In the genomic region with DNA sequence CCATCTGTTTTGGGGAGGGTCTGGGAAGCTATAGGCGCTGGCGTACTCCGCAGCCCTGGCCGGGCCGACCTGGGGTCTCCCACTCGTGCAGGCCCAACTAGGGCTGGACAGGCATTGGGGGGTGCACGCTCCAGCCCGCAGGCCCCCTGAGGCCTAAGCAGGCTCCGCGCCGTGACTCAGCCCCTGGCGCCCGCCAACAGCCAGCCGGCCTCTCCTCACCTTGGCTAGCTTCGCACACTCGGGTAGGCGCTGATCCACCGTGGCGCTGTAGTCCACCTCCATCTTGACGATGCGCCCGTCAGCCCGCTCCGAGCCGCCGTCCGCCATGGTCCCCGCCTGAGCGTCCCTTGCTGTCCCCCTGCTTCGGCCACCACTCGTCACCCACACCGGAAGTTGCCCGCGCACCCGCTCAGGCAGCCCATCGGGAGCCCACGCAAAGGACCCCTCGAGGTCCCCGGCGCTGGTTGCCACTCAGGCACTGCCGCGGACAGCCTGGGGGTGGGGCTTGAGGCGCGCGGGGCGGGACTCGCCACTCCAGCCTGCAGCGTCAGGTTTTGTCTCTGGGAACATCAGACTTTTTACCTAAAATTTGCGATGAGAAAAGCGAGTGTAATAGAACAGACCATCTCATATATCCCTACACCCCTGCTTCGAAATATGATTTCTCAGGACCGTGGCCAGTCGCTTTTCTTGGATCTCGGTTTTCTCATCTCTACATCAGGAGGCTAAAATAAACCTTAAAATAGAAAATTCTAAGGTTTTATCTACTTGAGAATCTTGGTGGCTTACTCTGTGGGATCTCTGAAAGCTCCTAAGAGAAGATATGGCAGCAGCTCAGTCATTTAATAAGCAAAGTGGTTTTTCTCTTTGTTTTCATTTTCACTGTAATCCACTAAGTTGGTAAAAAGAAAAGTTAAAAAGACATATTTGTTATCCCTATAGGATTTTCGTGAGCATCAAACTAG, we compare ENCODE assay signal across 1 cellular context.
TF ChIP-seq lines count a peak whose summit lies in the region.

A gene (minus strand): TSS at position 385 of the 965 bp plus-strand sequence. CDS start 58 bp downstream, at position 327.

TF ChIP-seq in HepG2, 621 proteins besides CTCF, POLR2A, EP300 and RAD21 (continued from another document and continues in another):
- TF ChIP-seq, protein P1, sequence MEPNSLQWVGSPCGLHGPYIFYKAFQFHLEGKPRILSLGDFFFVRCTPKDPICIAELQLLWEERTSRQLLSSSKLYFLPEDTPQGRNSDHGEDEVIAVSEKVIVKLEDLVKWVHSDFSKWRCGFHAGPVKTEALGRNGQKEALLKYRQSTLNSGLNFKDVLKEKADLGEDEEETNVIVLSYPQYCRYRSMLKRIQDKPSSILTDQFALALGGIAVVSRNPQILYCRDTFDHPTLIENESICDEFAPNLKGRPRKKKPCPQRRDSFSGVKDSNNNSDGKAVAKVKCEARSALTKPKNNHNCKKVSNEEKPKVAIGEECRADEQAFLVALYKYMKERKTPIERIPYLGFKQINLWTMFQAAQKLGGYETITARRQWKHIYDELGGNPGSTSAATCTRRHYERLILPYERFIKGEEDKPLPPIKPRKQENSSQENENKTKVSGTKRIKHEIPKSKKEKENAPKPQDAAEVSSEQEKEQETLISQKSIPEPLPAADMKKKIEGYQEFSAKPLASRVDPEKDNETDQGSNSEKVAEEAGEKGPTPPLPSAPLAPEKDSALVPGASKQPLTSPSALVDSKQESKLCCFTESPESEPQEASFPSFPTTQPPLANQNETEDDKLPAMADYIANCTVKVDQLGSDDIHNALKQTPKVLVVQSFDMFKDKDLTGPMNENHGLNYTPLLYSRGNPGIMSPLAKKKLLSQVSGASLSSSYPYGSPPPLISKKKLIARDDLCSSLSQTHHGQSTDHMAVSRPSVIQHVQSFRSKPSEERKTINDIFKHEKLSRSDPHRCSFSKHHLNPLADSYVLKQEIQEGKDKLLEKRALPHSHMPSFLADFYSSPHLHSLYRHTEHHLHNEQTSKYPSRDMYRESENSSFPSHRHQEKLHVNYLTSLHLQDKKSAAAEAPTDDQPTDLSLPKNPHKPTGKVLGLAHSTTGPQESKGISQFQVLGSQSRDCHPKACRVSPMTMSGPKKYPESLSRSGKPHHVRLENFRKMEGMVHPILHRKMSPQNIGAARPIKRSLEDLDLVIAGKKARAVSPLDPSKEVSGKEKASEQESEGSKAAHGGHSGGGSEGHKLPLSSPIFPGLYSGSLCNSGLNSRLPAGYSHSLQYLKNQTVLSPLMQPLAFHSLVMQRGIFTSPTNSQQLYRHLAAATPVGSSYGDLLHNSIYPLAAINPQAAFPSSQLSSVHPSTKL (CRISPR knock-in tag; IDR thresholded peaks at IDR 0.05) = peak; percentile 81
- TF ChIP-seq ZNF230 (CRISPR knock-in tag; IDR thresholded peaks at IDR 0.05) (peak; percentile 84), BRD4 (CRISPR knock-in tag; IDR thresholded peaks at IDR 0.05) (peak; percentile 97; the same call in 1 of the 2 replicates), ARNTL (CRISPR knock-in tag; IDR thresholded peaks at IDR 0.05) (peak; percentile 73), TCF7L2 (IDR thresholded peaks at IDR 0.05; ENCODE audit: low read depth, low read length) (no peak), ZNF567 (CRISPR knock-in tag; IDR thresholded peaks at IDR 0.05; ENCODE audit: borderline replicate concordance) (peak; percentile 27; the same call in 1 of the 2 replicates), ZNF75D (CRISPR knock-in tag; IDR thresholded peaks at IDR 0.05; ENCODE audit: borderline replicate concordance) (peak; percentile 83; the same call in 1 of the 2 replicates), ZSCAN29 (CRISPR knock-in tag; conservative IDR thresholded peaks at IDR 0.05) (peak; percentile 94), BHLHE40 (IDR thresholded peaks at IDR 0.05; ENCODE audit: low read length) (peak; percentile 45), ZNF614 (CRISPR knock-in tag; IDR thresholded peaks at IDR 0.05; ENCODE audit: borderline replicate concordance) (peak; percentile 90; the same call in 1 of the 2 replicates), SCMH1 (CRISPR knock-in tag; IDR thresholded peaks at IDR 0.05; ENCODE audit: borderline replicate concordance) (no peak), NFE2L1 (CRISPR knock-in tag; IDR thresholded peaks at IDR 0.05; ENCODE audit: borderline replicate concordance) (peak; percentile 99), SRF (IDR thresholded peaks at IDR 0.05; ENCODE audit: low read depth, low read length) (no peak), ZEB1 (IDR thresholded peaks at IDR 0.05; ENCODE audit: insufficient replicate concordance, low read depth) (no peak), HNRNPK (IDR thresholded peaks at IDR 0.05; ENCODE audit: low read depth, low read length, poor library complexity, severe bottlenecking) (peak; percentile 84), CHCHD3 (CRISPR knock-in tag; IDR thresholded peaks at IDR 0.05) (peak; percentile 99), ZNF33A (CRISPR knock-in tag; IDR thresholded peaks at IDR 0.05; ENCODE audit: borderline replicate concordance) (0 out of 2 replicates have a peak, but pooled peaks have one; percentile 21), RCOR2 (CRISPR knock-in tag; IDR thresholded peaks at IDR 0.05) (no peak), ZKSCAN1 (IDR thresholded peaks at IDR 0.05; ENCODE audit: low read length) (no peak), ZBTB7A (CRISPR knock-in tag; IDR thresholded peaks at IDR 0.05) (no peak; the same call in 1 of the 2 replicates), SMAD1 (CRISPR knock-in tag; IDR thresholded peaks at IDR 0.05; ENCODE audit: borderline replicate concordance, low read depth) (peak; percentile 98), ZNF496 (CRISPR knock-in tag; IDR thresholded peaks at IDR 0.05; ENCODE audit: insufficient replicate concordance) (no peak), ZNF10 (CRISPR knock-in tag; IDR thresholded peaks at IDR 0.05; ENCODE audit: borderline replicate concordance, low read depth) (no peak), GATAD1 (CRISPR knock-in tag; IDR thresholded peaks at IDR 0.05) (peak; percentile 98), ISX (CRISPR knock-in tag; conservative IDR thresholded peaks at IDR 0.05) (peak; percentile 56; the same call in 1 of the 2 replicates), PAX8 (CRISPR knock-in tag; IDR thresholded peaks at IDR 0.05; ENCODE audit: borderline replicate concordance) (no peak; the same call in 1 of the 2 replicates), ZNF703 (CRISPR knock-in tag; IDR thresholded peaks at IDR 0.05; ENCODE audit: borderline replicate concordance) (no peak; the same call in 1 of the 2 replicates), KMT2B (CRISPR knock-in tag; IDR thresholded peaks at IDR 0.05) (peak; percentile 97), KAT2B (IDR thresholded peaks at IDR 0.05; ENCODE audit: borderline replicate concordance, low read depth, low read length) (no peak)
- TF ChIP-seq, protein P2, sequence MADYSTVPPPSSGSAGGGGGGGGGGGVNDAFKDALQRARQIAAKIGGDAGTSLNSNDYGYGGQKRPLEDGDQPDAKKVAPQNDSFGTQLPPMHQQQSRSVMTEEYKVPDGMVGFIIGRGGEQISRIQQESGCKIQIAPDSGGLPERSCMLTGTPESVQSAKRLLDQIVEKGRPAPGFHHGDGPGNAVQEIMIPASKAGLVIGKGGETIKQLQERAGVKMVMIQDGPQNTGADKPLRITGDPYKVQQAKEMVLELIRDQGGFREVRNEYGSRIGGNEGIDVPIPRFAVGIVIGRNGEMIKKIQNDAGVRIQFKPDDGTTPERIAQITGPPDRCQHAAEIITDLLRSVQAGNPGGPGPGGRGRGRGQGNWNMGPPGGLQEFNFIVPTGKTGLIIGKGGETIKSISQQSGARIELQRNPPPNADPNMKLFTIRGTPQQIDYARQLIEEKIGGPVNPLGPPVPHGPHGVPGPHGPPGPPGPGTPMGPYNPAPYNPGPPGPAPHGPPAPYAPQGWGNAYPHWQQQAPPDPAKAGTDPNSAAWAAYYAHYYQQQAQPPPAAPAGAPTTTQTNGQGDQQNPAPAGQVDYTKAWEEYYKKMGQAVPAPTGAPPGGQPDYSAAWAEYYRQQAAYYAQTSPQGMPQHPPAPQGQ (CRISPR knock-in tag; IDR thresholded peaks at IDR 0.05; ENCODE audit: borderline replicate concordance) = peak; percentile 89
- TF ChIP-seq, protein P3, sequence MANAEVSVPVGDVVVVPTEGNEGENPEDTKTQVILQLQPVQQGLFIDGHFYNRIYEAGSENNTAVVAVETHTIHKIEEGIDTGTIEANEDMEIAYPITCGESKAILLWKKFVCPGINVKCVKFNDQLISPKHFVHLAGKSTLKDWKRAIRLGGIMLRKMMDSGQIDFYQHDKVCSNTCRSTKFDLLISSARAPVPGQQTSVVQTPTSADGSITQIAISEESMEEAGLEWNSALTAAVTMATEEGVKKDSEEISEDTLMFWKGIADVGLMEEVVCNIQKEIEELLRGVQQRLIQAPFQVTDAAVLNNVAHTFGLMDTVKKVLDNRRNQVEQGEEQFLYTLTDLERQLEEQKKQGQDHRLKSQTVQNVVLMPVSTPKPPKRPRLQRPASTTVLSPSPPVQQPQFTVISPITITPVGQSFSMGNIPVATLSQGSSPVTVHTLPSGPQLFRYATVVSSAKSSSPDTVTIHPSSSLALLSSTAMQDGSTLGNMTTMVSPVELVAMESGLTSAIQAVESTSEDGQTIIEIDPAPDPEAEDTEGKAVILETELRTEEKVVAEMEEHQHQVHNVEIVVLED (CRISPR knock-in tag; IDR thresholded peaks at IDR 0.05; ENCODE audit: borderline replicate concordance) = peak; percentile 84
- TF ChIP-seq, protein P4, sequence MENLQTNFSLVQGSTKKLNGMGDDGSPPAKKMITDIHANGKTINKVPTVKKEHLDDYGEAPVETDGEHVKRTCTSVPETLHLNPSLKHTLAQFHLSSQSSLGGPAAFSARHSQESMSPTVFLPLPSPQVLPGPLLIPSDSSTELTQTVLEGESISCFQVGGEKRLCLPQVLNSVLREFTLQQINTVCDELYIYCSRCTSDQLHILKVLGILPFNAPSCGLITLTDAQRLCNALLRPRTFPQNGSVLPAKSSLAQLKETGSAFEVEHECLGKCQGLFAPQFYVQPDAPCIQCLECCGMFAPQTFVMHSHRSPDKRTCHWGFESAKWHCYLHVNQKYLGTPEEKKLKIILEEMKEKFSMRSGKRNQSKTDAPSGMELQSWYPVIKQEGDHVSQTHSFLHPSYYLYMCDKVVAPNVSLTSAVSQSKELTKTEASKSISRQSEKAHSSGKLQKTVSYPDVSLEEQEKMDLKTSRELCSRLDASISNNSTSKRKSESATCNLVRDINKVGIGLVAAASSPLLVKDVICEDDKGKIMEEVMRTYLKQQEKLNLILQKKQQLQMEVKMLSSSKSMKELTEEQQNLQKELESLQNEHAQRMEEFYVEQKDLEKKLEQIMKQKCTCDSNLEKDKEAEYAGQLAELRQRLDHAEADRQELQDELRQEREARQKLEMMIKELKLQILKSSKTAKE (CRISPR knock-in tag; IDR thresholded peaks at IDR 0.05; ENCODE audit: borderline replicate concordance) = no peak; the same call in 1 of the 2 replicates
- TF ChIP-seq, protein P5, sequence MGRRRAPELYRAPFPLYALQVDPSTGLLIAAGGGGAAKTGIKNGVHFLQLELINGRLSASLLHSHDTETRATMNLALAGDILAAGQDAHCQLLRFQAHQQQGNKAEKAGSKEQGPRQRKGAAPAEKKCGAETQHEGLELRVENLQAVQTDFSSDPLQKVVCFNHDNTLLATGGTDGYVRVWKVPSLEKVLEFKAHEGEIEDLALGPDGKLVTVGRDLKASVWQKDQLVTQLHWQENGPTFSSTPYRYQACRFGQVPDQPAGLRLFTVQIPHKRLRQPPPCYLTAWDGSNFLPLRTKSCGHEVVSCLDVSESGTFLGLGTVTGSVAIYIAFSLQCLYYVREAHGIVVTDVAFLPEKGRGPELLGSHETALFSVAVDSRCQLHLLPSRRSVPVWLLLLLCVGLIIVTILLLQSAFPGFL (CRISPR knock-in tag; IDR thresholded peaks at IDR 0.05) = no peak
- TF ChIP-seq, protein P6, sequence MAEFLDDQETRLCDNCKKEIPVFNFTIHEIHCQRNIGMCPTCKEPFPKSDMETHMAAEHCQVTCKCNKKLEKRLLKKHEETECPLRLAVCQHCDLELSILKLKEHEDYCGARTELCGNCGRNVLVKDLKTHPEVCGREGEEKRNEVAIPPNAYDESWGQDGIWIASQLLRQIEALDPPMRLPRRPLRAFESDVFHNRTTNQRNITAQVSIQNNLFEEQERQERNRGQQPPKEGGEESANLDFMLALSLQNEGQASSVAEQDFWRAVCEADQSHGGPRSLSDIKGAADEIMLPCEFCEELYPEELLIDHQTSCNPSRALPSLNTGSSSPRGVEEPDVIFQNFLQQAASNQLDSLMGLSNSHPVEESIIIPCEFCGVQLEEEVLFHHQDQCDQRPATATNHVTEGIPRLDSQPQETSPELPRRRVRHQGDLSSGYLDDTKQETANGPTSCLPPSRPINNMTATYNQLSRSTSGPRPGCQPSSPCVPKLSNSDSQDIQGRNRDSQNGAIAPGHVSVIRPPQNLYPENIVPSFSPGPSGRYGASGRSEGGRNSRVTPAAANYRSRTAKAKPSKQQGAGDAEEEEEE (CRISPR knock-in tag; IDR thresholded peaks at IDR 0.05; ENCODE audit: borderline replicate concordance) = 0 out of 2 replicates have a peak, but pooled peaks have one; percentile 55
- TF ChIP-seq, protein P7, sequence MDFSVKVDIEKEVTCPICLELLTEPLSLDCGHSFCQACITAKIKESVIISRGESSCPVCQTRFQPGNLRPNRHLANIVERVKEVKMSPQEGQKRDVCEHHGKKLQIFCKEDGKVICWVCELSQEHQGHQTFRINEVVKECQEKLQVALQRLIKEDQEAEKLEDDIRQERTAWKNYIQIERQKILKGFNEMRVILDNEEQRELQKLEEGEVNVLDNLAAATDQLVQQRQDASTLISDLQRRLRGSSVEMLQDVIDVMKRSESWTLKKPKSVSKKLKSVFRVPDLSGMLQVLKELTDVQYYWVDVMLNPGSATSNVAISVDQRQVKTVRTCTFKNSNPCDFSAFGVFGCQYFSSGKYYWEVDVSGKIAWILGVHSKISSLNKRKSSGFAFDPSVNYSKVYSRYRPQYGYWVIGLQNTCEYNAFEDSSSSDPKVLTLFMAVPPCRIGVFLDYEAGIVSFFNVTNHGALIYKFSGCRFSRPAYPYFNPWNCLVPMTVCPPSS (IDR thresholded peaks at IDR 0.05) = no peak
- TF ChIP-seq, protein P8, sequence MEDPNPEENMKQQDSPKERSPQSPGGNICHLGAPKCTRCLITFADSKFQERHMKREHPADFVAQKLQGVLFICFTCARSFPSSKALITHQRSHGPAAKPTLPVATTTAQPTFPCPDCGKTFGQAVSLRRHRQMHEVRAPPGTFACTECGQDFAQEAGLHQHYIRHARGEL (CRISPR knock-in tag; IDR thresholded peaks at IDR 0.05) = no peak
- TF ChIP-seq, protein P9, sequence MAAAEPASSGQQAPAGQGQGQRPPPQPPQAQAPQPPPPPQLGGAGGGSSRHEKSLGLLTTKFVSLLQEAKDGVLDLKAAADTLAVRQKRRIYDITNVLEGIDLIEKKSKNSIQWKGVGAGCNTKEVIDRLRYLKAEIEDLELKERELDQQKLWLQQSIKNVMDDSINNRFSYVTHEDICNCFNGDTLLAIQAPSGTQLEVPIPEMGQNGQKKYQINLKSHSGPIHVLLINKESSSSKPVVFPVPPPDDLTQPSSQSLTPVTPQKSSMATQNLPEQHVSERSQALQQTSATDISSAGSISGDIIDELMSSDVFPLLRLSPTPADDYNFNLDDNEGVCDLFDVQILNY (CRISPR knock-in tag; conservative IDR thresholded peaks at IDR 0.05) = 0 out of 2 replicates have a peak, but pooled peaks have one; percentile 29
- TF ChIP-seq, protein P10, sequence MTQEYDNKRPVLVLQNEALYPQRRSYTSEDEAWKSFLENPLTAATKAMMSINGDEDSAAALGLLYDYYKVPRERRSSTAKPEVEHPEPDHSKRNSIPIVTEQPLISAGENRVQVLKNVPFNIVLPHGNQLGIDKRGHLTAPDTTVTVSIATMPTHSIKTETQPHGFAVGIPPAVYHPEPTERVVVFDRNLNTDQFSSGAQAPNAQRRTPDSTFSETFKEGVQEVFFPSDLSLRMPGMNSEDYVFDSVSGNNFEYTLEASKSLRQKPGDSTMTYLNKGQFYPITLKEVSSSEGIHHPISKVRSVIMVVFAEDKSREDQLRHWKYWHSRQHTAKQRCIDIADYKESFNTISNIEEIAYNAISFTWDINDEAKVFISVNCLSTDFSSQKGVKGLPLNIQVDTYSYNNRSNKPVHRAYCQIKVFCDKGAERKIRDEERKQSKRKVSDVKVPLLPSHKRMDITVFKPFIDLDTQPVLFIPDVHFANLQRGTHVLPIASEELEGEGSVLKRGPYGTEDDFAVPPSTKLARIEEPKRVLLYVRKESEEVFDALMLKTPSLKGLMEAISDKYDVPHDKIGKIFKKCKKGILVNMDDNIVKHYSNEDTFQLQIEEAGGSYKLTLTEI (CRISPR knock-in tag; conservative IDR thresholded peaks at IDR 0.05) = no peak
